19 cellular contexts compared by ENCODE assay signal in genomic region chr9:35495984-35496383, GRCh38. TPM values are rescaled to one million over a fixed set of nuclear protein-coding genes. Genes with fewer than 3 reads are reported as not detected.
DNase-seq lines count a peak whose midpoint lies in the region; ATAC-seq, FAIRE-seq and TF ChIP-seq lines count a peak whose summit lies in the region.
"Had no signal": no experiment of that assay in that cellular context is flagged by ENCODE, and none has a peak within 500 bp of the region (broad histone marks: within the 10 kb centered on the region; RNA-seq: fewer than 3 reads in every experiment).

No MANE protein-coding gene starts in this region.

- DNase-seq in activated naive CD4-positive, alpha-beta T cell treated with Interleukin-2 at 50 U/mL for 16 hours, result no peak
- DNase-seq in KBM-7 (peak; percentile 24), NCI-H2196 (lab: John Stamatoyannopoulos, UW; ENCODE audit: unreplicated experiment) (no peak), COLO668 (lab: John Stamatoyannopoulos, UW; ENCODE audit: unreplicated experiment) (no peak), kidney (no peak)
- DNase-seq: activated gamma-delta T cell, Caco-2, EL, endodermal cell, NCI-H2029, NCI-H446, nucleus accumbens, RPMI8226, thyroid gland had no signal

- H3K4me1 ChIP-seq in subcutaneous abdominal adipose tissue (ENCODE audit: control insufficient read depth in 5 of 5, insufficient read depth in 5 of 5, low read length in 5 of 5) (peaks cover 1 to 43% (median 30%) of the 10 kb centered on the region in 5 donors), kidney (ENCODE audit: control insufficient read depth in 1 of 2, insufficient read depth in 1 of 2, low read depth in 1 of 2, low read length in 2 of 2) (peaks cover 10 to 25% of the 10 kb centered on the region in 2 donors)

- intact Hi-C loops in kidney (cut with DNase I), result no loop called here

- H3K9ac ChIP-seq in subcutaneous abdominal adipose tissue (ENCODE audit: low read length in 5 of 5) (no peak overlapping the region), kidney (ENCODE audit: low read length in 2 of 2) (no peak overlapping the region)

- peaks cover 32% of the 10 kb centered on the region for H3K4me1 Mint-ChIP-seq in activated naive CD4-positive, alpha-beta T cell treated with anti-CD3 and anti-CD28 coated beads, Interleukin-2, amount 50 U/mL, for 24 hours
- peaks cover 6% of the 10 kb centered on the region for H3K4me1 Mint-ChIP-seq in activated T-helper 17 cell treated with anti-CD3 and anti-CD28 coated beads, Interleukin-2, amount 50 U/mL, for 72 hours

- FAIRE-seq in kidney (lab: Jason Lieb, UNC), result no peak
- FAIRE-seq: colon, GM18507 had no signal

- in situ Hi-C loops in KBM-7 (cut with MboI; ENCODE audit: low pct_unique_long_range_greater_than_20kb, low sequenced_read_pairs), result no loop called here

- peak overlapping the region; percentile 16 for H3K4me3 Mint-ChIP-seq in activated naive CD4-positive, alpha-beta T cell treated with anti-CD3 and anti-CD28 coated beads, Interleukin-2, amount 50 U/mL, for 24 hours
- H3K4me3 Mint-ChIP-seq in activated T-helper 17 cell treated with anti-CD3 and anti-CD28 coated beads, Interleukin-2, amount 50 U/mL, for 72 hours, result peak overlapping the region; percentile 26
- H3K4me3 Mint-ChIP-seq: endodermal cell had no signal

- H3K4me3 ChIP-seq in subcutaneous abdominal adipose tissue (ENCODE audit: low read depth in 1 of 5, low read length in 5 of 5) (no peak overlapping the region), kidney (ENCODE audit: low read length in 2 of 2) (no peak overlapping the region)
- H3K4me3 ChIP-seq: thyroid gland had no signal

- ATAC-seq in activated T-helper 17 cell treated with anti-CD3 and anti-CD28 coated beads, Interleukin-2, amount 50 U/mL, for 72 hours (replicated peaks), result peak; percentile 67

- no peak for TF ChIP-seq CTCF in kidney (IDR thresholded peaks at IDR 0.05; ENCODE audit: borderline replicate concordance, extremely low read depth, insufficient read depth)

- H3K36me3 ChIP-seq in subcutaneous abdominal adipose tissue (ENCODE audit: control insufficient read depth in 5 of 5, insufficient read depth in 5 of 5, low read length in 5 of 5) (peaks cover 0 to 5% (median 0%) of the 10 kb centered on the region in 5 donors), kidney (ENCODE audit: control insufficient read depth in 1 of 2, insufficient read depth in 2 of 2, low read length in 2 of 2) (peaks cover 0 to 7% of the 10 kb centered on the region in 2 donors)
- H3K36me3 ChIP-seq: thyroid gland had no signal

- H3K27ac Mint-ChIP-seq in activated naive CD4-positive, alpha-beta T cell treated with anti-CD3 and anti-CD28 coated beads, Interleukin-2, amount 50 U/mL, for 24 hours, result no peak overlapping the region
- H3K27ac Mint-ChIP-seq in activated T-helper 17 cell treated with anti-CD3 and anti-CD28 coated beads, Interleukin-2, amount 50 U/mL, for 72 hours, result no peak overlapping the region
- H3K27ac Mint-ChIP-seq: endodermal cell had no signal

- no peaks in the 10 kb centered on the region for H3K27me3 ChIP-seq in subcutaneous abdominal adipose tissue (ENCODE audit: control insufficient read depth in 5 of 5, insufficient read depth in 4 of 5, low read length in 5 of 5)
- H3K27me3 ChIP-seq: thyroid gland had no signal

- H3K27ac ChIP-seq in subcutaneous abdominal adipose tissue (ENCODE audit: low read depth, low read length), result peak overlapping the region; percentile 14
- H3K27ac ChIP-seq in kidney (ENCODE audit: low read depth in 2 of 2, low read length in 2 of 2), result no peak overlapping the region
- H3K27ac ChIP-seq: thyroid gland had no signal

- H3K9me3 Mint-ChIP-seq in activated naive CD4-positive, alpha-beta T cell treated with anti-CD3 and anti-CD28 coated beads, Interleukin-2, amount 50 U/mL, for 24 hours, result no peaks in the 10 kb centered on the region
- H3K9me3 Mint-ChIP-seq in activated T-helper 17 cell treated with anti-CD3 and anti-CD28 coated beads, Interleukin-2, amount 50 U/mL, for 72 hours, result peaks cover 3% of the 10 kb centered on the region

- H3K36me3 Mint-ChIP-seq in activated naive CD4-positive, alpha-beta T cell treated with anti-CD3 and anti-CD28 coated beads, Interleukin-2, amount 50 U/mL, for 24 hours, result no peaks in the 10 kb centered on the region
- H3K36me3 Mint-ChIP-seq in activated T-helper 17 cell treated with anti-CD3 and anti-CD28 coated beads, Interleukin-2, amount 50 U/mL, for 72 hours (ENCODE audit: low read depth), result no peaks in the 10 kb centered on the region

- H3K9me3 ChIP-seq in subcutaneous abdominal adipose tissue (ENCODE audit: control insufficient read depth in 5 of 5, low read length in 5 of 5), result no peaks in the 10 kb centered on the region
- H3K9me3 ChIP-seq in kidney (ENCODE audit: control insufficient read depth in 1 of 2, low read length in 2 of 2), result no peaks in the 10 kb centered on the region
- H3K9me3 ChIP-seq: thyroid gland had no signal

- no peaks in the 10 kb centered on the region for H3K27me3 Mint-ChIP-seq in activated naive CD4-positive, alpha-beta T cell treated with anti-CD3 and anti-CD28 coated beads, Interleukin-2, amount 50 U/mL, for 24 hours
- H3K27me3 Mint-ChIP-seq in activated T-helper 17 cell treated with anti-CD3 and anti-CD28 coated beads, Interleukin-2, amount 50 U/mL, for 72 hours, result peaks cover 3% of the 10 kb centered on the region

RNA-seq across cellular contexts. Expression of gene RUSC2, which starts 6.1 kb away (rescaled TPM):
- 1 to 10 TPM; 1.3 to 1.9 TPM for total RNA-seq in activated T-helper 17 cell treated with anti-CD3 and anti-CD28 coated beads, Interleukin-2, amount 50 U/mL, for 72 hours
- total RNA-seq in kidney, result 27.3 TPM
- 13.4 TPM for polyA plus RNA-seq in kidney (ENCODE audit: insufficient read depth, low read depth, low replicate concordance)
